Comparison of ENCODE assay signal across 1 cellular context in genomic region chr2:151766421-151767153, GRCh38.
A peak's percentile ranks its signal among the peaks of the same experiment; 100 is the strongest.
TF ChIP-seq lines count a peak whose summit lies in the region.

No MANE protein-coding gene starts in this region.

TF ChIP-seq in K562, 482 proteins besides CTCF, POLR2A, EP300 and RAD21 (continued from another document and continues in another):
- peak; percentile 19; the same call in 1 of the 2 replicates for TF ChIP-seq CHAMP1 (IDR thresholded peaks at IDR 0.05)
- TF ChIP-seq SMARCE1 (IDR thresholded peaks at IDR 0.05) = peak; percentile 65
- TF ChIP-seq THRA (IDR thresholded peaks at IDR 0.05) = no peak
- peak; percentile 64; the same call in 1 of the 2 replicates for TF ChIP-seq SMARCC2 (IDR thresholded peaks at IDR 0.05; ENCODE audit: low read depth)
- TF ChIP-seq SMAD4 (CRISPR knock-in tag; conservative IDR thresholded peaks at IDR 0.05) = 0 out of 2 replicates have a peak, but pooled peaks have one; percentile 30
- no peak for TF ChIP-seq HNRNPUL1 (IDR thresholded peaks at IDR 0.05; ENCODE audit: low read length)
- TF ChIP-seq FOXO4 (CRISPR knock-in tag; IDR thresholded peaks at IDR 0.05) = no peak
- TF ChIP-seq ZBTB43 (CRISPR knock-in tag; IDR thresholded peaks at IDR 0.05) = no peak
- peak; percentile 16; the same call in 1 of the 2 replicates for TF ChIP-seq CREM (IDR thresholded peaks at IDR 0.05; ENCODE audit: low read depth)
- peak in 1 of 2 experiments; percentile 37; a peak in 1 of 4 replicates for TF ChIP-seq UBTF (IDR thresholded peaks at IDR 0.05; ENCODE audit: borderline replicate concordance in 1 of 2, low read depth in 2 of 2, low read length in 2 of 2)
- TF ChIP-seq JUNB (CRISPR knock-in tag; conservative IDR thresholded peaks at IDR 0.05) = no peak
- peak; percentile 71 for TF ChIP-seq C11orf30 (IDR thresholded peaks at IDR 0.05; ENCODE audit: low read depth)
- TF ChIP-seq ZBTB12 (CRISPR knock-in tag; IDR thresholded peaks at IDR 0.05) = peak; percentile 7; the same call in 1 of the 2 replicates
- TF ChIP-seq MECOM (CRISPR knock-in tag; IDR thresholded peaks at IDR 0.05) = 0 out of 2 replicates have a peak, but pooled peaks have one; percentile 33
- peak; percentile 65 for TF ChIP-seq ATF3 (IDR thresholded peaks at IDR 0.05)
- no peak for TF ChIP-seq ATF3 (CRISPR knock-in tag; conservative IDR thresholded peaks at IDR 0.05)
- no peak for TF ChIP-seq ZNF766 (CRISPR knock-in tag; conservative IDR thresholded peaks at IDR 0.05)
- TF ChIP-seq MBD2 (IDR thresholded peaks at IDR 0.05; ENCODE audit: borderline replicate concordance, low read depth) = 0 out of 2 replicates have a peak, but pooled peaks have one; percentile 11
- TF ChIP-seq HSF4 (CRISPR knock-in tag; IDR thresholded peaks at IDR 0.05; ENCODE audit: borderline replicate concordance) = 0 out of 2 replicates have a peak, but pooled peaks have one; percentile 42
- TF ChIP-seq EHMT2 (IDR thresholded peaks at IDR 0.05) = peak; percentile 59; the same call in 1 of the 2 replicates
- no peak for TF ChIP-seq ZBTB49 (CRISPR knock-in tag; IDR thresholded peaks at IDR 0.05; ENCODE audit: borderline replicate concordance)
- peak; percentile 62; the same call in 1 of the 2 replicates for TF ChIP-seq SOX6 (IDR thresholded peaks at IDR 0.05)
- no peak for TF ChIP-seq SIX5 (IDR thresholded peaks at IDR 0.05; ENCODE audit: borderline replicate concordance in 1 of 2, insufficient read depth in 1 of 2, low read depth in 1 of 2, low read length in 2 of 2)
- 0 out of 2 replicates have a peak, but pooled peaks have one; percentile 19 for TF ChIP-seq ZEB2 (IDR thresholded peaks at IDR 0.05)
- peak in 1 of 2 experiments; percentile 35; a peak in 1 of 4 replicates for TF ChIP-seq RCOR1 (IDR thresholded peaks at IDR 0.05; ENCODE audit: borderline replicate concordance in 1 of 2, low read depth in 2 of 2, low read length in 2 of 2)
- no peak for TF ChIP-seq BRCA1 (IDR thresholded peaks at IDR 0.05)
- no peak for TF ChIP-seq BRCA1 (CRISPR knock-in tag; IDR thresholded peaks at IDR 0.05)
- peak in 1 of 2 experiments; percentile 36 for TF ChIP-seq AFF1 (IDR thresholded peaks at IDR 0.05; ENCODE audit: low read depth in 1 of 2, partially characterized antibody in 2 of 2)
- TF ChIP-seq ARID1B (IDR thresholded peaks at IDR 0.05) = peak; percentile 51
- no peak for TF ChIP-seq NR2C1 (IDR thresholded peaks at IDR 0.05)
- peak; percentile 36; the same call in 1 of the 2 replicates for TF ChIP-seq NR2C1 (tag; IDR thresholded peaks at IDR 0.05)
- no peak for TF ChIP-seq PHF21A (IDR thresholded peaks at IDR 0.05; ENCODE audit: borderline replicate concordance, low read depth)
- no peak; the same call in 1 of the 2 replicates for TF ChIP-seq BCL6 (CRISPR knock-in tag; IDR thresholded peaks at IDR 0.05)
- TF ChIP-seq MTA1 (IDR thresholded peaks at IDR 0.05; ENCODE audit: borderline replicate concordance) = no peak
- TF ChIP-seq ZNF785 (CRISPR knock-in tag; IDR thresholded peaks at IDR 0.05) = no peak
- TF ChIP-seq RNF2 (IDR thresholded peaks at IDR 0.05) = no peak
- TF ChIP-seq MAFK (IDR thresholded peaks at IDR 0.05; ENCODE audit: low read length) = peak; percentile 46; the same call in 1 of the 2 replicates
- TF ChIP-seq USF1 (CRISPR knock-in tag; IDR thresholded peaks at IDR 0.05) = peak; percentile 37; the same call in 1 of the 2 replicates
- TF ChIP-seq ZNF511 (CRISPR knock-in tag; IDR thresholded peaks at IDR 0.05) = 0 out of 2 replicates have a peak, but pooled peaks have one; percentile 28
- peak; percentile 67; the same call in 1 of the 2 replicates for TF ChIP-seq CTBP1 (IDR thresholded peaks at IDR 0.05; ENCODE audit: borderline replicate concordance)
- TF ChIP-seq CBX8 (IDR thresholded peaks at IDR 0.05; ENCODE audit: borderline replicate concordance, extremely low read depth, low read depth, low read length, poor library complexity, severe bottlenecking) = no peak
- peak; percentile 61 to 77; a peak in 3 of 4 replicates for TF ChIP-seq FOXA3 (CRISPR knock-in tag; conservative IDR thresholded peaks at IDR 0.05 in 1 of 2, IDR thresholded peaks at IDR 0.05 in 1 of 2)
- no peak for TF ChIP-seq SRSF7 (optimal IDR thresholded peaks at IDR 0.05; ENCODE audit: low read depth, low read length)
